In genomic region chr12:57090456-57090855, GRCh38 we compare ENCODE assay signal across 9 cellular contexts. TPM values are rescaled to one million over a fixed set of nuclear protein-coding genes. Genes with fewer than 3 reads are reported as not detected.
DNase-seq lines count a peak whose midpoint lies in the region; ATAC-seq and TF ChIP-seq lines count a peak whose summit lies in the region.
"Had no signal": no experiment of that assay in that cellular context is flagged by ENCODE, and none has a peak within 500 bp of the region (broad histone marks: within the 10 kb centered on the region; RNA-seq: fewer than 3 reads in every experiment).

No MANE protein-coding gene starts in this region.

- no peak for ATAC-seq in HG03354 (IDR thresholded peaks at IDR 0.05; ENCODE audit: poor library complexity, severe bottlenecking, unreplicated experiment)
- ATAC-seq in HG02970 (IDR thresholded peaks at IDR 0.05; ENCODE audit: low FRiP score, unreplicated experiment), result no peak

- H3K36me3 ChIP-seq in kidney epithelial cell (ENCODE audit: control insufficient read depth, insufficient read depth, low read length) (peaks cover 3% of the 10 kb centered on the region), suprapubic skin (peaks cover 40% of the 10 kb centered on the region)

- TF ChIP-seq EP300 in suprapubic skin (IDR thresholded peaks at IDR 0.05), result no peak

- H3K27ac ChIP-seq in angular gyrus (ENCODE audit: low read depth, low read length) (peak overlapping the region; percentile 58), suprapubic skin (peak overlapping the region; percentile 97)

- TF ChIP-seq CTCF in kidney epithelial cell (IDR thresholded peaks at IDR 0.05; ENCODE audit: insufficient read depth, low read length, poor library complexity, severe bottlenecking), result no peak
- no peak for TF ChIP-seq CTCF in suprapubic skin (IDR thresholded peaks at IDR 0.05)

- 34% methylated on average over 6 of the region's 6 CpGs for WGBS in suprapubic skin

- H3K27me3 ChIP-seq in kidney epithelial cell (ENCODE audit: control insufficient read depth, insufficient read depth, low read length) (no peaks in the 10 kb centered on the region), suprapubic skin (no peaks in the 10 kb centered on the region)

- no peak for DNase-seq in activated CD4-positive, alpha-beta T cell treated with anti-CD3 and anti-CD28 coated beads, Interleukin-2, amount 10 ng/mL, durations not matched to agents 7 days and 5 days
- no peak for DNase-seq in activated CD4-positive, alpha-beta T cell treated with anti-CD3 and anti-CD28 coated beads, Interleukin-2, amount 50 U/mL, for 1 hour
- DNase-seq in kidney epithelial cell (ENCODE audit: low read depth) (no peak), suprapubic skin (ENCODE audit: low spot score in 2 of 2) (no peak), inferior parietal cortex (ENCODE audit: extremely low spot score) (no peak)

- H3K9me3 Mint-ChIP-seq in activated CD4-positive, alpha-beta T cell treated with anti-CD3 and anti-CD28 coated beads, Interleukin-2, amount 10 ng/mL, durations not matched to agents 7 days and 5 days, result no peaks in the 10 kb centered on the region

- peak overlapping the region; percentile 48 for H3K4me3 Mint-ChIP-seq in activated CD4-positive, alpha-beta T cell treated with anti-CD3 and anti-CD28 coated beads, Interleukin-2, amount 10 ng/mL, durations not matched to agents 7 days and 5 days

- H3K36me3 Mint-ChIP-seq in activated CD4-positive, alpha-beta T cell treated with anti-CD3 and anti-CD28 coated beads, Interleukin-2, amount 10 ng/mL, durations not matched to agents 7 days and 5 days (ENCODE audit: low read depth), result peaks cover 4% of the 10 kb centered on the region

- no peaks in the 10 kb centered on the region for H3K27me3 Mint-ChIP-seq in activated CD4-positive, alpha-beta T cell treated with anti-CD3 and anti-CD28 coated beads, Interleukin-2, amount 10 ng/mL, durations not matched to agents 7 days and 5 days

- H3K4me1 ChIP-seq in suprapubic skin, result peaks cover 70% of the 10 kb centered on the region

- POLR2A ChIA-PET in activated CD4-positive, alpha-beta T cell treated with anti-CD3 and anti-CD28 coated beads, Interleukin-2, amount 10 ng/mL, durations not matched to agents 7 days and 5 days (lab: Charles Lee), result no interaction called here

- CTCF ChIA-PET in activated CD4-positive, alpha-beta T cell treated with anti-CD3 and anti-CD28 coated beads, Interleukin-2, amount 10 ng/mL, durations not matched to agents 7 days and 5 days (lab: Charles Lee), result interaction anchor here (0.7 to 6.7 kb wide), 8 partner anchors 9 to 152 kb away, joined by 3 to 90 read pairs (median 7); partner anchors contain the start of genes NEMP1, STAT6 and ZBTB39

- peaks cover 66% of the 10 kb centered on the region for H3K4me1 Mint-ChIP-seq in activated CD4-positive, alpha-beta T cell treated with anti-CD3 and anti-CD28 coated beads, Interleukin-2, amount 10 ng/mL, durations not matched to agents 7 days and 5 days

- H3K9me3 ChIP-seq in suprapubic skin, result no peaks in the 10 kb centered on the region

- H3K4me3 ChIP-seq in kidney epithelial cell (ENCODE audit: low read depth, low read length) (peak overlapping the region; percentile 80), suprapubic skin (peak overlapping the region; percentile 74)

- no peak overlapping the region for H3K27ac Mint-ChIP-seq in activated CD4-positive, alpha-beta T cell treated with anti-CD3 and anti-CD28 coated beads, Interleukin-2, amount 10 ng/mL, durations not matched to agents 7 days and 5 days

- no peak for TF ChIP-seq POLR2A in suprapubic skin (IDR thresholded peaks at IDR 0.05)

RNA-seq across cellular contexts. Expression of gene NAB2, which starts 1.5 kb away (rescaled TPM):
- 1 to 10 TPM; 5.5 to 6.8 TPM for total RNA-seq in activated CD4-positive, alpha-beta T cell treated with anti-CD3 and anti-CD28 coated beads, Interleukin-2, amount 10 ng/mL, durations not matched to agents 7 days and 5 days
- total RNA-seq in kidney epithelial cell, result 28.6 and 32.0 TPM in 2 replicates
- total RNA-seq in suprapubic skin, result 10 to 100 TPM; 28.2 to 52.5 (median 36.9) TPM

RNA-seq across cellular contexts. Expression of gene NEMP1, which starts 11.9 kb away (rescaled TPM):
- 10 to 100 TPM; 50.2 to 54.3 TPM for total RNA-seq in activated CD4-positive, alpha-beta T cell treated with anti-CD3 and anti-CD28 coated beads, Interleukin-2, amount 10 ng/mL, durations not matched to agents 7 days and 5 days
- total RNA-seq in kidney epithelial cell, result 6.1 and 7.9 TPM in 2 replicates
- 10 to 100 TPM in 2 of 4 donors, 1 to 10 TPM in 2; 6.5 to 31.2 (median 9.5) TPM for total RNA-seq in suprapubic skin

RNA-seq across cellular contexts. Expression of gene STAT6, which starts 20.7 kb away (rescaled TPM):
- total RNA-seq in activated CD4-positive, alpha-beta T cell treated with anti-CD3 and anti-CD28 coated beads, Interleukin-2, amount 10 ng/mL, durations not matched to agents 7 days and 5 days, result 100 to 1,000 TPM; 239 to 242 TPM
- total RNA-seq in kidney epithelial cell, result 66.4 and 67.8 TPM in 2 replicates
- 100 to 1,000 TPM; 140 to 348 (median 183) TPM for total RNA-seq in suprapubic skin

RNA-seq across cellular contexts. Expression of gene LRP1, which starts 37.8 kb away (rescaled TPM):
- total RNA-seq in activated CD4-positive, alpha-beta T cell treated with anti-CD3 and anti-CD28 coated beads, Interleukin-2, amount 10 ng/mL, durations not matched to agents 7 days and 5 days, result under 1 TPM; 0.94 TPM
- total RNA-seq in kidney epithelial cell, result 40.2 and 53.6 TPM in 2 replicates
- 100 to 1,000 TPM in 2 of 4 donors, 10 to 100 TPM in 2; 83.1 to 149 (median 106) TPM for total RNA-seq in suprapubic skin

RNA-seq across cellular contexts. Expression of gene MYO1A, which starts 40.5 kb away (rescaled TPM):
- total RNA-seq in activated CD4-positive, alpha-beta T cell treated with anti-CD3 and anti-CD28 coated beads, Interleukin-2, amount 10 ng/mL, durations not matched to agents 7 days and 5 days, result 1 to 10 TPM; 1.4 to 2.9 TPM
- total RNA-seq in kidney epithelial cell (not detected in 2 replicates), suprapubic skin (1 to 10 TPM in 1 of 4 donors, under 1 TPM in 3; 0.16 to 2.3 (median 0.58) TPM)
- total RNA-seq: RPMI7951 had no signal
